ENCODE assay signal across 8 cellular contexts in the genomic region with DNA sequence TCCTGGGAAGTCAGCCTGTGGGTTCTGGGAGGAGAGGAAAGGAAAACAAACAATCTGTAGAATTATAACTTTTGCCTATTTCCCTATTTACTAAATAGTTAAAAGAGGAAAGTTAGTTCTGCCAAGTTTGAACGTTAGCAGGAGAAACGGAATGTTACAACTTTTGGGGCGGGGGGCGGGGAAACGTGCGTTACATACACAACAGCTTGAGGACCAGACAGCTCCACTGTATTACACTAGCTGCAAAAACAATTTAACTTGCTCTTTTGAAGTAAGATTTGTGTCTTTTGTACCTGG. TPM values are rescaled to one million over a fixed set of nuclear protein-coding genes. Genes with fewer than 3 reads are reported as not detected.
DNase-seq lines count a peak whose midpoint lies in the region; ATAC-seq and TF ChIP-seq lines count a peak whose summit lies in the region.

No MANE protein-coding gene starts in this region.

- H3K4me1 ChIP-seq in Peyer's patch (peaks cover 0 to 8% (median 1%) of the 10 kb centered on the region in 4 donors), esophagus squamous epithelium (peaks cover 0 to 63% (median 15%) of the 10 kb centered on the region in 3 donors), psoas muscle (peaks cover 4% of the 10 kb centered on the region), mucosa of descending colon (ENCODE audit: low read depth) (no peaks in the 10 kb centered on the region)

- H3K36me3 ChIP-seq in Peyer's patch, result no peaks in the 10 kb centered on the region
- no peaks in the 10 kb centered on the region for H3K36me3 ChIP-seq in esophagus squamous epithelium
- no peaks in the 10 kb centered on the region for H3K36me3 ChIP-seq in psoas muscle (ENCODE audit: insufficient read depth in 1 of 2, low read depth in 1 of 2)
- no peaks in the 10 kb centered on the region for H3K36me3 ChIP-seq in mucosa of descending colon (ENCODE audit: low read depth)

- intact Hi-C loops in esophagus squamous epithelium (cut with DNase I) (no loop called here), psoas muscle (cut with DNase I) (loop anchor here in 1 of 2 donors (5.0 to 10.0 kb wide), 5 partner anchors 139 to 598 kb away; no protein-coding TSS in a partner anchor), mucosa of descending colon (cut with DNase I, micrococcal nuclease) (loop anchor here (5.0 to 10.0 kb wide), 2 partner anchors 89 to 603 kb away; no protein-coding TSS in a partner anchor)

- TF ChIP-seq CTCF in Peyer's patch (IDR thresholded peaks at IDR 0.05) (no peak), esophagus squamous epithelium (IDR thresholded peaks at IDR 0.05) (no peak), psoas muscle (IDR thresholded peaks at IDR 0.05) (no peak), mucosa of descending colon (IDR thresholded peaks at IDR 0.05) (no peak)

- TF ChIP-seq POLR2A in Peyer's patch (IDR thresholded peaks at IDR 0.05), result no peak
- TF ChIP-seq POLR2A in esophagus squamous epithelium (IDR thresholded peaks at IDR 0.05), result no peak

- peak; percentile 12 for DNase-seq in EL
- no peak for DNase-seq in Peyer's patch
- DNase-seq in esophagus squamous epithelium (lab: John Stamatoyannopoulos, UW), result no peak
- DNase-seq in psoas muscle, result no peak
- no peak for DNase-seq in mucosa of descending colon
- no peak for DNase-seq in germinal center (ENCODE audit: low spot score)
- no peak for DNase-seq in islet precursor cell

- no peaks in the 10 kb centered on the region for H3K9me3 ChIP-seq in Peyer's patch
- H3K9me3 ChIP-seq in esophagus squamous epithelium, result no peaks in the 10 kb centered on the region
- no peaks in the 10 kb centered on the region for H3K9me3 ChIP-seq in psoas muscle
- no peaks in the 10 kb centered on the region for H3K9me3 ChIP-seq in mucosa of descending colon

- H3K27me3 ChIP-seq in Peyer's patch, result no peaks in the 10 kb centered on the region
- peaks cover 0 to 11% (median 0%) of the 10 kb centered on the region in 4 donors for H3K27me3 ChIP-seq in esophagus squamous epithelium
- H3K27me3 ChIP-seq in psoas muscle (ENCODE audit: insufficient read depth in 3 of 3, low read length in 2 of 3), result peaks cover 0 to 4% (median 0%) of the 10 kb centered on the region in 3 donors

- 2 to 10% methylated on average over 5 to 6 of the region's 6 CpGs for WGBS in esophagus squamous epithelium, 2 donors
- 8 to 19% (median 14%) methylated on average over 6 of the region's 6 CpGs for WGBS in psoas muscle, 3 donors

- H3K27ac ChIP-seq in Peyer's patch, result peak overlapping the region; percentile 20 to 76 (median 72)
- peak overlapping the region; percentile 82 to 88 (median 83) for H3K27ac ChIP-seq in esophagus squamous epithelium
- peak overlapping the region; percentile 30 for H3K27ac ChIP-seq in psoas muscle

- H3K4me3 ChIP-seq in Peyer's patch (peak overlapping the region; percentile 34 to 61 (median 50)), esophagus squamous epithelium (peak overlapping the region; percentile 45 to 76 (median 50)), psoas muscle (peak overlapping the region; percentile 59), mucosa of descending colon (no peak overlapping the region)

- ATAC-seq in psoas muscle, result no peak
- ATAC-seq in mucosa of descending colon, result no peak
- no peak for ATAC-seq in GM18867 (IDR thresholded peaks at IDR 0.05; ENCODE audit: unreplicated experiment)

RNA-seq across cellular contexts. Expression of a gene that starts 0.5 kb away (rescaled TPM):
- total RNA-seq in Peyer's patch (10 to 100 TPM in 3 of 4 donors, 1 to 10 TPM in 1; 6.4 to 57.8 (median 14.9) TPM), esophagus squamous epithelium (10 to 100 TPM; 18.3 to 75.8 (median 35.4) TPM), psoas muscle (1 to 10 TPM; 1.3 to 2.0 (median 1.7) TPM), mucosa of descending colon (10 to 100 TPM; 10.5 to 30.7 (median 23.4) TPM)
- under 1 TPM; 0.33 to 0.72 (median 0.36) TPM for polyA plus RNA-seq in psoas muscle

Comparison
In these comparisons a context has a peak if more than half of its experiments do, and no peak if none do; other contexts are left out.
1. H3K27ac ChIP-seq: peak in every context shown above with its lines; median percentile 83 in esophagus squamous epithelium; 72 in Peyer's patch; 30 in psoas muscle.